Comparison of ENCODE assay signal across 10 cellular contexts in the genomic region with DNA sequence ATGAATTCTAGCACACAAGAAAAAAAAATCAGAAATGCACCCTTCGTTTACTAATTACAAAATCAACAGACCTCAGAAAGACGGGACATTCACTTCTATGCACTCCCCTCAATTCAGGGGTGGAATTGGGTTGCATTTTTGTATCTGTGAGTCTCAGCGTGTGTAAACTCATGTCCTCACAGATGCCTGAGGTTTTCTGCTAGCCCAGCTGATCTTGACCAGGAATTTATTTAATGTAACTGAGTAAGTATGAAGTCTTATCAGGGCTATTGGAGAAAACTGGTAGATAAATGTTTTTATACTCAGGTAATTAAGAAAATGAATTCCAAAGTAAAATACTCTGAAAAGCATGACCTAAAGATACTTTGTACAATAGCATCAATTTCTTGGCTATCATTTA.
DNase-seq lines count a peak whose midpoint lies in the region; ATAC-seq and TF ChIP-seq lines count a peak whose summit lies in the region.
"Had no signal": no experiment of that assay in that cellular context is flagged by ENCODE, and none has a peak within 500 bp of the region (broad histone marks: within the 10 kb centered on the region; RNA-seq: fewer than 3 reads in every experiment).

No MANE protein-coding gene starts in this region.

- H3K27ac ChIP-seq in BLaER1 (no peak overlapping the region), brain microvascular endothelial cell (peak overlapping the region; percentile 97)
- H3K27ac ChIP-seq: SK-N-MC had no signal

- H3K27me3 ChIP-seq in BLaER1 (no peaks in the 10 kb centered on the region), Loucy (ENCODE audit: insufficient read depth, low read length, poor library complexity, severe bottlenecking) (peaks cover under 1% of the 10 kb centered on the region), brain microvascular endothelial cell (replicated peaks) (no peaks in the 10 kb centered on the region)

- H3K9me2 ChIP-seq in Loucy (replicated peaks; ENCODE audit: low read depth, low read length) = no peaks in the 10 kb centered on the region

- H3K4me2 ChIP-seq in BLaER1 (peak overlapping the region; percentile 90), Loucy (ENCODE audit: low read depth, low read length, poor library complexity, severe bottlenecking) (peak overlapping the region; percentile 94)

- H3K4me1 ChIP-seq in BLaER1 = peaks cover 81% of the 10 kb centered on the region
- H3K4me1 ChIP-seq in Loucy (ENCODE audit: insufficient read depth, low read length, poor library complexity, severe bottlenecking) = peaks cover 83% of the 10 kb centered on the region

- DNase-seq in brain microvascular endothelial cell (peak; percentile 77), myocyte (ENCODE audit: low read depth) (peak; percentile 55), LoVo (ENCODE audit: low spot score) (no peak), GM13977 (ENCODE audit: low spot score) (no peak)
- no peak for DNase-seq in activated CD8-positive, alpha-beta memory T cell treated with anti-CD3 and anti-CD28 coated beads for 24 hours
- DNase-seq: NCI-H1092 treated with DMSO at 0.1 percent for 48 hours had no signal

- H3K4me3 ChIP-seq in BLaER1 (peak overlapping the region; percentile 89; the same call in 1 of the 2 replicates), Loucy (ENCODE audit: low read length, poor library complexity, severe bottlenecking) (peak overlapping the region; percentile 80), brain microvascular endothelial cell (ENCODE audit: low read depth, low read length) (peak overlapping the region; percentile 31)
- H3K4me3 ChIP-seq: SK-N-MC had no signal

- no peak overlapping the region for H2AFZ ChIP-seq in Loucy (ENCODE audit: low read length)

- in situ Hi-C loops in brain microvascular endothelial cell (cut with HindIII; ENCODE audit: low pct_ligation_motif_present, low sequenced_read_pairs) = no loop called here
- in situ Hi-C loops in GM13977 (cut with MboI; ENCODE audit: low pct_unique_long_range_greater_than_20kb, low sequenced_read_pairs, unreplicated experiment) = loop anchor here (25.0 kb wide), 2 partner anchors 194 to 331 kb away; no protein-coding TSS in a partner anchor

- peaks cover 100% of the 10 kb centered on the region for H4K20me1 ChIP-seq in BLaER1
- peaks cover 98% of the 10 kb centered on the region for H4K20me1 ChIP-seq in Loucy (ENCODE audit: insufficient read depth, low read length, poor library complexity, severe bottlenecking)

- H3K79me2 ChIP-seq in Loucy (ENCODE audit: insufficient read depth, low read length) = peaks cover 100% of the 10 kb centered on the region

- no peak for ATAC-seq in HG02970 (IDR thresholded peaks at IDR 0.05; ENCODE audit: low FRiP score, unreplicated experiment)

- H3K9ac ChIP-seq in BLaER1 (peak overlapping the region; percentile 21; the same call in 1 of the 2 replicates), Loucy (ENCODE audit: low read depth, low read length, poor library complexity, severe bottlenecking) (peak overlapping the region; percentile 78)

- TF ChIP-seq CTCF in Loucy (conservative IDR thresholded peaks at IDR 0.05; ENCODE audit: low read length) (no peak), brain microvascular endothelial cell (IDR thresholded peaks at IDR 0.05; ENCODE audit: low read depth, low read length, missing control alignments) (no peak), GM13977 (IDR thresholded peaks at IDR 0.05; ENCODE audit: extremely low read depth, insufficient read depth, missing control alignments) (no peak)

- peaks cover 2% of the 10 kb centered on the region; the same call in 1 of the 2 replicates for H3F3A ChIP-seq in Loucy (ENCODE audit: low read depth)

- H3K9me3 ChIP-seq in BLaER1 (no peaks in the 10 kb centered on the region), Loucy (ENCODE audit: insufficient read depth, low read depth, low read length) (no peaks in the 10 kb centered on the region)

- peaks cover 88% of the 10 kb centered on the region for H3K36me3 ChIP-seq in BLaER1
- H3K36me3 ChIP-seq in Loucy (ENCODE audit: insufficient read depth, low read length) = peaks cover 88% of the 10 kb centered on the region
- H3K36me3 ChIP-seq in brain microvascular endothelial cell (replicated peaks) = peaks cover 40% of the 10 kb centered on the region

Comparison
In these comparisons a context has a peak if more than half of its experiments do, and no peak if none do; other contexts are left out.
1. H3K4me3 ChIP-seq: peak in every context shown above with its lines; median percentile 89 in BLaER1; 80 in Loucy; 31 in brain microvascular endothelial cell.
2. DNase-seq: peak in brain microvascular endothelial cell (single experiment) and myocyte (single experiment); none in LoVo (single experiment), GM13977 (single experiment) and activated CD8-positive, alpha-beta memory T cell treated with anti-CD3 and anti-CD28 coated beads for 24 hours (single experiment).